ENCODE assay signal across 27 cellular contexts in the genomic region with DNA sequence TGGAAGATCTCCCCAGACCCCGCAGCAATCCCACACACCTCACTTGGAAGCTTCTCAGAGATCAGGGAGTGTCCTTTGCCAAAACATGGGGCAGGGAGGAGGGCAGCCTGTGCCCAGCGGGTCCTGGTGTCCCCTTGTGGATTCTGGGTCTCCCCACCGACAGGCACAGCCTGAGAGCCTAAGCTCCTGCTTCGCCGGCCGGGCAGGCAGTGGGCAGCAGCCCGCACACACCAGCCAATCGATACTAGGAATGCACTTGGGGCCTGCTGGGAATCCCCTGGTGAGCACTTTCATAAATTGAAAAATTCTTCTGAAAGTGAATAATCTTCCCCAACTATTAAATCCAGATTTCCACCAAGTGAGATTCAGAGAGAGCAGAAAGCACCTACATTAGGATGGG.
"Had no signal": no experiment of that assay in that cellular context is flagged by ENCODE, and none has a peak within 500 bp of the region (broad histone marks: within the 10 kb centered on the region; RNA-seq: fewer than 3 reads in every experiment).

No MANE protein-coding gene starts in this region.

- H3K36me3 ChIP-seq: ovary, right lobe of liver, stomach, thoracic aorta, thyroid gland, upper lobe of left lung, vagina had no signal

- ATAC-seq: natural killer cell; psoas muscle; right cardiac atrium; right lobe of liver; stimulated activated effector memory CD8-positive, alpha-beta T cell treated with anti-CD3 and anti-CD28 coated beads, Interleukin-12 subunit alpha, Interleukin-12 subunit beta, amount 100 ng/mL, for 72 hours; stimulated activated naive B cell treated with anti-CD40 and anti-IgM and Interleukin-4, amounts not matched to agents 10 μg/mL and 1 μg/mL and 100 μg/mL, for 72 hours had no signal

- H3K4me3 ChIP-seq: ovary, psoas muscle, right lobe of liver, sigmoid colon, stomach, thoracic aorta, thyroid gland, tibial nerve, upper lobe of left lung, vagina had no signal

- H3K9ac ChIP-seq: parathyroid adenoma had no signal

- H3K27me3 ChIP-seq: ovary, right lobe of liver, sigmoid colon, stomach, thyroid gland, tibial nerve, upper lobe of left lung, vagina had no signal

- H3K27ac Mint-ChIP-seq: natural killer cell; nephron; progenitor cell of endocrine pancreas; stimulated activated effector memory CD8-positive, alpha-beta T cell treated with anti-CD3 and anti-CD28 coated beads, Interleukin-12 subunit alpha, Interleukin-12 subunit beta, amount 100 ng/mL, for 72 hours; stimulated activated naive B cell treated with anti-CD40 and anti-IgM and Interleukin-4, amounts not matched to agents 10 μg/mL and 1 μg/mL and 100 μg/mL, for 72 hours; stimulated activated naive CD8-positive, alpha-beta T cell treated with anti-CD3 and anti-CD28 coated beads, Interleukin-15, Interleukin-2, amounts not matched to agents 100 ng/mL and 50 ng/mL, for 24 hours had no signal

- H3K4me1 ChIP-seq: psoas muscle, right lobe of liver, sigmoid colon, upper lobe of left lung, vagina had no signal

- DNase-seq: natural killer cell; occipital lobe; ovary; posterior cingulate gyrus; psoas muscle; right lobe of liver; sigmoid colon; small intestine; stimulated activated CD4-positive, alpha-beta T cell treated with anti-CD3 and anti-CD28 coated beads, Interleukin-15, amount 100 ng/mL, for 24 hours; stimulated activated CD4-positive, alpha-beta T cell treated with anti-CD3 and anti-CD28 coated beads, Interleukin-2, amount 100 ng/mL, for 24 hours; stimulated activated CD4-positive, alpha-beta T cell treated with anti-CD3 and anti-CD28 coated beads, Interleukin-2, amount 100 ng/mL, for 48 hours; stimulated activated CD4-positive, alpha-beta T cell treated with anti-CD3 and anti-CD28 coated beads, Interleukin-4, amount 100 ng/mL, for 24 hours; stimulated activated naive B cell treated with anti-CD40 and anti-IgM and Interleukin-4, amounts not matched to agents 10 μg/mL and 1 μg/mL and 100 μg/mL, for 72 hours; stimulated activated naive CD4-positive, alpha-beta T cell treated with Interleukin-2 at 50 U/mL for 16 hours; stomach; thyroid gland; trophoblast cell had no signal

- H3K9me3 Mint-ChIP-seq: natural killer cell; nephron; stimulated activated naive CD8-positive, alpha-beta T cell treated with anti-CD3 and anti-CD28 coated beads, Interleukin-15, Interleukin-2, amounts not matched to agents 100 ng/mL and 50 ng/mL, for 24 hours had no signal

- H3K27me3 Mint-ChIP-seq: stimulated activated naive CD8-positive, alpha-beta T cell treated with anti-CD3 and anti-CD28 coated beads, Interleukin-15, Interleukin-2, amounts not matched to agents 100 ng/mL and 50 ng/mL, for 24 hours had no signal

- H2AFZ ChIP-seq: parathyroid adenoma had no signal

- H3K27ac ChIP-seq: ovary, parathyroid adenoma, psoas muscle, right lobe of liver, sigmoid colon, stomach, thoracic aorta, thyroid gland, tibial nerve, upper lobe of left lung, vagina had no signal

- H3K9me3 ChIP-seq: ovary, psoas muscle, right lobe of liver, sigmoid colon, thoracic aorta, thyroid gland, upper lobe of left lung, vagina had no signal

- H3K4me3 Mint-ChIP-seq: natural killer cell; nephron; stimulated activated effector memory CD8-positive, alpha-beta T cell treated with anti-CD3 and anti-CD28 coated beads, Interleukin-12 subunit alpha, Interleukin-12 subunit beta, amount 100 ng/mL, for 72 hours; stimulated activated naive B cell treated with anti-CD40 and anti-IgM and Interleukin-4, amounts not matched to agents 10 μg/mL and 1 μg/mL and 100 μg/mL, for 72 hours; stimulated activated naive CD8-positive, alpha-beta T cell treated with anti-CD3 and anti-CD28 coated beads, Interleukin-15, Interleukin-2, amounts not matched to agents 100 ng/mL and 50 ng/mL, for 24 hours had no signal

- H3K36me3 Mint-ChIP-seq: natural killer cell; stimulated activated effector memory CD8-positive, alpha-beta T cell treated with anti-CD3 and anti-CD28 coated beads, Interleukin-12 subunit alpha, Interleukin-12 subunit beta, amount 100 ng/mL, for 72 hours; stimulated activated naive B cell treated with anti-CD40 and anti-IgM and Interleukin-4, amounts not matched to agents 10 μg/mL and 1 μg/mL and 100 μg/mL, for 72 hours had no signal
